In the genomic region with DNA sequence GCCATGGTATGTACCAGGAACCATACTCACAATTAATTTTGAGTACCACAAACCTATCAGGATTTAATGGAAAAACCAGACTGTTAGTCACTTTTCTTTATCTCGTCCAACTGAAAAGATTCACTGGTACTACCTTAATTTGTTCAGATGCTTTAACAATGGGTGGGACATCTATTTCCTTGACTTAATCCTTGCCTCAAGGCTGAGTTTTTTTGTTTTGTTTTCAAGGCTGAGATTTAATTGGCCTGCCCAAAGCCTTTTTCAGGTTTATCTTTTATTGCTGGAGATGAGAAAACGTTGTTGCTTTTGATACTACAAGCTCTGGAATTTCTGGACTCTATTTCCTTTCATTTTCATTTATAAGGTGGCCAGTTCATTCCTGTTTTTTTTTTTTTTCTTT, we compare ENCODE assay signal across 9 cellular contexts. TPM values are rescaled to one million over a fixed set of nuclear protein-coding genes. Genes with fewer than 3 reads are reported as not detected.
"Had no signal": no experiment of that assay in that cellular context is flagged by ENCODE, and none has a peak within 500 bp of the region (broad histone marks: within the 10 kb centered on the region; RNA-seq: fewer than 3 reads in every experiment).

No MANE protein-coding gene starts in this region.

- H3K4me3 ChIP-seq: GM23248, GM23338 had no signal

- H3K27ac Mint-ChIP-seq: GM23338, H9, HFFc6 had no signal

- DNase-seq: GM23248, GOT3, H7, H9, HCEC 1CT, HFFc6 had no signal

- ATAC-seq: GM23338, HCT116 had no signal

- H3K27ac ChIP-seq: GM23248 had no signal

- H3K9ac ChIP-seq: GM23248 had no signal

- H3K9me3 Mint-ChIP-seq: GM23338, H9 had no signal

- H3K4me3 Mint-ChIP-seq: GM23338, H9, HFFc6 had no signal

- H2AFZ ChIP-seq: GM23248, GM23338 had no signal

- H3K4me2 ChIP-seq: GM23338 had no signal

RNA-seq across cellular contexts. Expression of gene NELL1, which starts 50.4 kb away (rescaled TPM):
- total RNA-seq: GM23248, H1, HFFc6 had no signal
